14 cellular contexts compared by ENCODE assay signal in the genomic region with DNA sequence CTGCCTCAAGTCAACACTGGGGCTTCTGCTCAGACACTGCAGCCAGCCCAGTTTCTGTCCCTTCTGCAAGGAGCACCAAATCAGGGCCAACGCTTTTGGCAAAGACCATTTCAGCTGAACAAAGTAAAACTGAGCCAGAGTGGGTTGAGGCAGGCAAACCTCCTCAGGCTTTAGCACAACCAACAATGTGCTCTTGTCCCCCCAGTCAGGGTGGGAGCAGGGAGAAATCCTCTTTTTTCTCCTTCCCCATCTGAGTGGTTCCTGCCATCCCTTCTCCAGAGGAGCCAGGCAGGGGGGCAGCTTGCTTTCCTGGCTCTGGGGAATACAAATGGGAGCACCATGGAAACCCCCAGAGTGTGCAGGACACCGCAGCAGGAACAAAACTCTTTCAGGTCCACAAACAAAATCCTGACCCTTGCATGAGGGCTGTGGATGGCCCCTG. TPM values are rescaled to one million over a fixed set of nuclear protein-coding genes. Genes with fewer than 3 reads are reported as not detected.
A peak's percentile ranks its signal among the peaks of the same experiment; 100 is the strongest.
DNase-seq lines count a peak whose midpoint lies in the region; TF ChIP-seq lines count a peak whose summit lies in the region.
"Had no signal": no experiment of that assay in that cellular context is flagged by ENCODE, and none has a peak within 500 bp of the region (broad histone marks: within the 10 kb centered on the region; RNA-seq: fewer than 3 reads in every experiment).

No MANE protein-coding gene starts in this region.

- H3K9me3 ChIP-seq in OCI-LY1 (ENCODE audit: low read length) (no peaks in the 10 kb centered on the region), breast epithelium (no peaks in the 10 kb centered on the region)
- H3K9me3 ChIP-seq: heart right ventricle had no signal

- H3K36me3 Mint-ChIP-seq in brain (peaks cover 21% of the 10 kb centered on the region), neural crest cell (ENCODE audit: low read depth) (peaks cover 5% of the 10 kb centered on the region), progenitor cell of endocrine pancreas (ENCODE audit: insufficient read depth) (peaks cover 8% of the 10 kb centered on the region)

- H3K27me3 Mint-ChIP-seq in brain (no peaks in the 10 kb centered on the region), neural crest cell (ENCODE audit: low read depth) (no peaks in the 10 kb centered on the region), progenitor cell of endocrine pancreas (no peaks in the 10 kb centered on the region)

- H3K4me2 ChIP-seq in OCI-LY1 (ENCODE audit: low read length) = peak overlapping the region; percentile 35; the same call in 1 of the 2 replicates

- H3K27ac Mint-ChIP-seq in brain (peak overlapping the region in 3 of 5 experiments; percentile 73 to 85 (median 82)), neural crest cell (ENCODE audit: unreplicated experiment) (peak overlapping the region; percentile 12), progenitor cell of endocrine pancreas (no peak overlapping the region)

- intact Hi-C loops in breast epithelium (cut with DNase I; ENCODE audit: low total_unique reads) = no loop called here

- no peak overlapping the region for H3K4me3 ChIP-seq in OCI-LY1 (ENCODE audit: low read depth, low read length, poor library complexity, severe bottlenecking)
- no peak overlapping the region for H3K4me3 ChIP-seq in breast epithelium
- H3K4me3 ChIP-seq: heart right ventricle, SK-N-MC had no signal

- H3K27me3 ChIP-seq in OCI-LY1 (ENCODE audit: insufficient read depth, low read length) (no peaks in the 10 kb centered on the region), breast epithelium (no peaks in the 10 kb centered on the region)
- H3K27me3 ChIP-seq: heart right ventricle had no signal

- DNase-seq in Ammon's horn (ENCODE audit: low spot score) (peak; percentile 80), neural crest cell (ENCODE audit: low read depth, low spot score) (no peak), HuH-7.5 (ENCODE audit: low spot score) (no peak), progenitor cell of endocrine pancreas (ENCODE audit: low spot score, unreplicated experiment) (no peak), NOMO-1 (lab: John Stamatoyannopoulos, UW; ENCODE audit: unreplicated experiment in 2 of 2) (no peak), breast epithelium (ENCODE audit: low spot score in 2 of 2) (no peak)
- DNase-seq: DMS53, heart right ventricle, kidney, NCI-H146, PC-3 had no signal

- H3K4me1 Mint-ChIP-seq in brain = peaks cover 29% of the 10 kb centered on the region
- no peaks in the 10 kb centered on the region for H3K4me1 Mint-ChIP-seq in neural crest cell
- no peaks in the 10 kb centered on the region for H3K4me1 Mint-ChIP-seq in progenitor cell of endocrine pancreas (ENCODE audit: low read depth)

- no peak for TF ChIP-seq POLR2A in breast epithelium (IDR thresholded peaks at IDR 0.05)

- H4K20me1 ChIP-seq in OCI-LY1 (ENCODE audit: insufficient read depth, low read length) = no peaks in the 10 kb centered on the region

- H3K4me1 ChIP-seq in OCI-LY1 (ENCODE audit: insufficient read depth, low read length, severe bottlenecking) (peaks cover 38% of the 10 kb centered on the region), breast epithelium (no peaks in the 10 kb centered on the region)

- H3K4me3 Mint-ChIP-seq in brain = peak overlapping the region in 2 of 5 experiments; percentile 27 to 31
- no peak overlapping the region for H3K4me3 Mint-ChIP-seq in neural crest cell
- no peak overlapping the region for H3K4me3 Mint-ChIP-seq in progenitor cell of endocrine pancreas (ENCODE audit: low read depth)

- peaks cover 39% of the 10 kb centered on the region; the same call in 1 of the 2 replicates for H3K36me3 ChIP-seq in OCI-LY1 (ENCODE audit: insufficient read depth, low read length)
- H3K36me3 ChIP-seq in breast epithelium = no peaks in the 10 kb centered on the region

- no peaks in the 10 kb centered on the region for H3F3A ChIP-seq in OCI-LY1 (ENCODE audit: insufficient read depth, low read length)

- peak overlapping the region; percentile 50; the same call in 1 of the 2 replicates for H3K9ac ChIP-seq in OCI-LY1 (ENCODE audit: low read length)

- H3K9me2 ChIP-seq in OCI-LY1 (ENCODE audit: low read depth, low read length) = no peaks in the 10 kb centered on the region

- no peak overlapping the region for H2AFZ ChIP-seq in OCI-LY1 (ENCODE audit: low read length)

- H3K79me2 ChIP-seq in OCI-LY1 (ENCODE audit: insufficient read depth, low read length) = no peaks in the 10 kb centered on the region

- TF ChIP-seq CTCF in OCI-LY1 (IDR thresholded peaks at IDR 0.05; ENCODE audit: low read length) = no peak
- no peak for TF ChIP-seq CTCF in brain (conservative IDR thresholded peaks at IDR 0.05)
- no peak for TF ChIP-seq CTCF in neural crest cell (conservative IDR thresholded peaks at IDR 0.05)
- no peak for TF ChIP-seq CTCF in progenitor cell of endocrine pancreas (IDR thresholded peaks at IDR 0.05; ENCODE audit: unreplicated experiment)
- TF ChIP-seq CTCF in breast epithelium (IDR thresholded peaks at IDR 0.05) = no peak

- H3K27ac ChIP-seq in OCI-LY1 (ENCODE audit: low read depth, low read length, poor library complexity, severe bottlenecking) = peak overlapping the region; percentile 73
- no peak overlapping the region for H3K27ac ChIP-seq in breast epithelium
- H3K27ac ChIP-seq: SK-N-MC had no signal

- H3K9me3 Mint-ChIP-seq in brain (no peaks in the 10 kb centered on the region), neural crest cell (no peaks in the 10 kb centered on the region), progenitor cell of endocrine pancreas (ENCODE audit: low read depth) (no peaks in the 10 kb centered on the region)

RNA-seq across cellular contexts. Expression of a gene that starts 14.3 kb away (rescaled TPM):
- 49.5 TPM for polyA plus RNA-seq in brain (ENCODE audit: insufficient read depth, low read depth, low replicate concordance)
- total RNA-seq in neural crest cell (25.5 and 25.7 TPM in 2 replicates), progenitor cell of endocrine pancreas (20.8 and 24.5 TPM in 2 replicates), breast epithelium (10 to 100 TPM; 22.6 to 28.0 (median 27.2) TPM)

RNA-seq across cellular contexts. Expression of a gene that starts 48.7 kb away (rescaled TPM):
- polyA plus RNA-seq in brain (ENCODE audit: insufficient read depth, low read depth, low replicate concordance) = 9.0 TPM
- total RNA-seq in neural crest cell (27.6 and 35.7 TPM in 2 replicates), progenitor cell of endocrine pancreas (36.3 and 40.0 TPM in 2 replicates), breast epithelium (10 to 100 TPM; 30.7 to 37.7 (median 33.8) TPM)

RNA-seq across cellular contexts. Expression of a gene that starts 50.9 kb away (rescaled TPM):
- polyA plus RNA-seq in brain (ENCODE audit: insufficient read depth, low read depth, low replicate concordance) = 1.8 TPM
- 3.5 and 4.2 TPM in 2 replicates for total RNA-seq in neural crest cell
- 0.38 and 0.93 TPM in 2 replicates for total RNA-seq in progenitor cell of endocrine pancreas
- total RNA-seq in breast epithelium = 10 to 100 TPM in 1 of 3 donors, 1 to 10 TPM in 2; 4.2 to 11.0 (median 5.2) TPM
